Comparison of ENCODE assay signal across 1 cellular context in the genomic region with DNA sequence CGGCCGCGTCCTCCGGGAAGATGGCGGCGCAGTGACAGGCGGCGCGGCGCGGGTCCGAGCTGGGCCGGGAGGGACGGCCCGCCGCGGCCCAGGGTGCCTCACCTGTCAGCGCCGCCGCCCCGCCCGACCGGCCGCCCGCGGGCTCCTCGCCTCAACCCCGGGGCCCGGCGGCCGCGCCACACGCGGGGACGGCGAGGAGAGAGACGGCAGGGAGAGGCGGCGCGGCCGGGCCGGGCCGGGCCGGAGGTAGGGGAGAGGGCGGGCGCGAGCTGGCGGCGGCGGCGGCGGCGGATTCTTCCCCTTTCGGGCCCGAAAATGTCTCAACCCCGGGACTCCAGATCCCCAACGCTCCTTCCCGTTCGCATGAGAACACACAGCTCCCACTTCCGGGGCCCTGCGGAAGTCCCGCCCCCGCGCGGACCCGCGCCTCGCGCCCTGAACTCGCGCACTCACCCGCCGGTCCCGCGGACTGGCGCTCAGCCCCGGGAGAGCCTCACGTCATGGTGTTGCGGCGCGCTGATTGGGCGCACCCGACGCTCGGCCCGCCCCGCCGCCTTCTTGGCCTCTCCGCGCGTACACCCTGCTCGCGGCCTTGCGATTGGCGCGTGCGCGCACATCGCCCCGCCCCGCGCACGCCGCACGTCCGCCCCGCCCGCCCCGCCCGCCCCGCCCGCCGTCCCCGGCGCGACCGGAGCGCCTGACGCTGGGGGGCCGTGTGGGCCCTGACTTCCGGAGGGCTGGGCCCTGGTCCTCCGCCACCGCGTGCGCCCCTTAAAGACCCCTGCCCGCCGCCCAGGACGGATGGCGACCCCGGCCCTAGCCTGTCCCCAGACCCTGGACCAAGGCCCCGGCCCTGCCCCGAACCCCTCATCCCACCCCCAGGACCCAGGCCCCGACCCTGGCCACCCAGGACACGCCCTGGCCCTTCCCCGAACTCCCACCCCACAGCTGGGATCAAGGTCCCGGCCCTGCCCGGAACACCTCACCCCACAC.
TF ChIP-seq lines count a peak whose summit lies in the region.

A gene (minus strand): TSS at position 380 of the 993 bp plus-strand sequence. CDS start 45,984 bp downstream, outside the sequence.

TF ChIP-seq in HepG2, 621 proteins besides CTCF, POLR2A, EP300 and RAD21 (continued from another document and continues in another):
- TF ChIP-seq, protein P1, sequence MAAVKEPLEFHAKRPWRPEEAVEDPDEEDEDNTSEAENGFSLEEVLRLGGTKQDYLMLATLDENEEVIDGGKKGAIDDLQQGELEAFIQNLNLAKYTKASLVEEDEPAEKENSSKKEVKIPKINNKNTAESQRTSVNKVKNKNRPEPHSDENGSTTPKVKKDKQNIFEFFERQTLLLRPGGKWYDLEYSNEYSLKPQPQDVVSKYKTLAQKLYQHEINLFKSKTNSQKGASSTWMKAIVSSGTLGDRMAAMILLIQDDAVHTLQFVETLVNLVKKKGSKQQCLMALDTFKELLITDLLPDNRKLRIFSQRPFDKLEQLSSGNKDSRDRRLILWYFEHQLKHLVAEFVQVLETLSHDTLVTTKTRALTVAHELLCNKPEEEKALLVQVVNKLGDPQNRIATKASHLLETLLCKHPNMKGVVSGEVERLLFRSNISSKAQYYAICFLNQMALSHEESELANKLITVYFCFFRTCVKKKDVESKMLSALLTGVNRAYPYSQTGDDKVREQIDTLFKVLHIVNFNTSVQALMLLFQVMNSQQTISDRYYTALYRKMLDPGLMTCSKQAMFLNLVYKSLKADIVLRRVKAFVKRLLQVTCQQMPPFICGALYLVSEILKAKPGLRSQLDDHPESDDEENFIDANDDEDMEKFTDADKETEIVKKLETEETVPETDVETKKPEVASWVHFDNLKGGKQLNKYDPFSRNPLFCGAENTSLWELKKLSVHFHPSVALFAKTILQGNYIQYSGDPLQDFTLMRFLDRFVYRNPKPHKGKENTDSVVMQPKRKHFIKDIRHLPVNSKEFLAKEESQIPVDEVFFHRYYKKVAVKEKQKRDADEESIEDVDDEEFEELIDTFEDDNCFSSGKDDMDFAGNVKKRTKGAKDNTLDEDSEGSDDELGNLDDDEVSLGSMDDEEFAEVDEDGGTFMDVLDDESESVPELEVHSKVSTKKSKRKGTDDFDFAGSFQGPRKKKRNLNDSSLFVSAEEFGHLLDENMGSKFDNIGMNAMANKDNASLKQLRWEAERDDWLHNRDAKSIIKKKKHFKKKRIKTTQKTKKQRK (IDR thresholded peaks at IDR 0.05; ENCODE audit: low read length), result no peak
- no peak for TF ChIP-seq ZNF776 (CRISPR knock-in tag; IDR thresholded peaks at IDR 0.05)
- TF ChIP-seq, protein P2, sequence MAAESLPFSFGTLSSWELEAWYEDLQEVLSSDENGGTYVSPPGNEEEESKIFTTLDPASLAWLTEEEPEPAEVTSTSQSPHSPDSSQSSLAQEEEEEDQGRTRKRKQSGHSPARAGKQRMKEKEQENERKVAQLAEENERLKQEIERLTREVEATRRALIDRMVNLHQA (CRISPR knock-in tag; IDR thresholded peaks at IDR 0.05), result no peak
- TF ChIP-seq ZNF224 (CRISPR knock-in tag; IDR thresholded peaks at IDR 0.05), result no peak
- TF ChIP-seq ZNF317 (CRISPR knock-in tag; IDR thresholded peaks at IDR 0.05), result no peak
- TF ChIP-seq HNF4G (IDR thresholded peaks at IDR 0.05; ENCODE audit: borderline replicate concordance, low read depth, low read length), result no peak
- TF ChIP-seq HNF4G (CRISPR knock-in tag; IDR thresholded peaks at IDR 0.05; ENCODE audit: borderline replicate concordance, low read depth), result no peak
- no peak for TF ChIP-seq GATAD2A (CRISPR knock-in tag; IDR thresholded peaks at IDR 0.05)
- TF ChIP-seq, protein P3, sequence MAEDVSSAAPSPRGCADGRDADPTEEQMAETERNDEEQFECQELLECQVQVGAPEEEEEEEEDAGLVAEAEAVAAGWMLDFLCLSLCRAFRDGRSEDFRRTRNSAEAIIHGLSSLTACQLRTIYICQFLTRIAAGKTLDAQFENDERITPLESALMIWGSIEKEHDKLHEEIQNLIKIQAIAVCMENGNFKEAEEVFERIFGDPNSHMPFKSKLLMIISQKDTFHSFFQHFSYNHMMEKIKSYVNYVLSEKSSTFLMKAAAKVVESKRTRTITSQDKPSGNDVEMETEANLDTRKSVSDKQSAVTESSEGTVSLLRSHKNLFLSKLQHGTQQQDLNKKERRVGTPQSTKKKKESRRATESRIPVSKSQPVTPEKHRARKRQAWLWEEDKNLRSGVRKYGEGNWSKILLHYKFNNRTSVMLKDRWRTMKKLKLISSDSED (CRISPR knock-in tag; IDR thresholded peaks at IDR 0.05), result no peak
- no peak for TF ChIP-seq MED8 (CRISPR knock-in tag; IDR thresholded peaks at IDR 0.05; ENCODE audit: insufficient replicate concordance)
- TF ChIP-seq, protein P4, sequence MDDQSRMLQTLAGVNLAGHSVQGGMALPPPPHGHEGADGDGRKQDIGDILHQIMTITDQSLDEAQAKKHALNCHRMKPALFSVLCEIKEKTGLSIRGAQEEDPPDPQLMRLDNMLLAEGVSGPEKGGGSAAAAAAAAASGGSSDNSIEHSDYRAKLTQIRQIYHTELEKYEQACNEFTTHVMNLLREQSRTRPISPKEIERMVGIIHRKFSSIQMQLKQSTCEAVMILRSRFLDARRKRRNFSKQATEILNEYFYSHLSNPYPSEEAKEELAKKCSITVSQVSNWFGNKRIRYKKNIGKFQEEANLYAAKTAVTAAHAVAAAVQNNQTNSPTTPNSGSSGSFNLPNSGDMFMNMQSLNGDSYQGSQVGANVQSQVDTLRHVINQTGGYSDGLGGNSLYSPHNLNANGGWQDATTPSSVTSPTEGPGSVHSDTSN (CRISPR knock-in tag; IDR thresholded peaks at IDR 0.05; ENCODE audit: borderline replicate concordance), result no peak
- TF ChIP-seq, protein P5, sequence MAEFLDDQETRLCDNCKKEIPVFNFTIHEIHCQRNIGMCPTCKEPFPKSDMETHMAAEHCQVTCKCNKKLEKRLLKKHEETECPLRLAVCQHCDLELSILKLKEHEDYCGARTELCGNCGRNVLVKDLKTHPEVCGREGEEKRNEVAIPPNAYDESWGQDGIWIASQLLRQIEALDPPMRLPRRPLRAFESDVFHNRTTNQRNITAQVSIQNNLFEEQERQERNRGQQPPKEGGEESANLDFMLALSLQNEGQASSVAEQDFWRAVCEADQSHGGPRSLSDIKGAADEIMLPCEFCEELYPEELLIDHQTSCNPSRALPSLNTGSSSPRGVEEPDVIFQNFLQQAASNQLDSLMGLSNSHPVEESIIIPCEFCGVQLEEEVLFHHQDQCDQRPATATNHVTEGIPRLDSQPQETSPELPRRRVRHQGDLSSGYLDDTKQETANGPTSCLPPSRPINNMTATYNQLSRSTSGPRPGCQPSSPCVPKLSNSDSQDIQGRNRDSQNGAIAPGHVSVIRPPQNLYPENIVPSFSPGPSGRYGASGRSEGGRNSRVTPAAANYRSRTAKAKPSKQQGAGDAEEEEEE (CRISPR knock-in tag; IDR thresholded peaks at IDR 0.05; ENCODE audit: borderline replicate concordance), result no peak
- TF ChIP-seq ZNF878 (CRISPR knock-in tag; IDR thresholded peaks at IDR 0.05), result no peak
- TF ChIP-seq ZNF20 (CRISPR knock-in tag; IDR thresholded peaks at IDR 0.05), result no peak
- TF ChIP-seq FOXJ3 (CRISPR knock-in tag; IDR thresholded peaks at IDR 0.05; ENCODE audit: borderline replicate concordance), result no peak
- TF ChIP-seq ZNF562 (CRISPR knock-in tag; IDR thresholded peaks at IDR 0.05; ENCODE audit: borderline replicate concordance), result no peak
- no peak for TF ChIP-seq BORCS8-MEF2B (CRISPR knock-in tag; IDR thresholded peaks at IDR 0.05)
- no peak for TF ChIP-seq RAD51 (IDR thresholded peaks at IDR 0.05; ENCODE audit: borderline replicate concordance)
- no peak for TF ChIP-seq ETV6 (CRISPR knock-in tag; conservative IDR thresholded peaks at IDR 0.05)
- TF ChIP-seq CEBPG (CRISPR knock-in tag; IDR thresholded peaks at IDR 0.05), result no peak
- TF ChIP-seq HOXD1 (CRISPR knock-in tag; IDR thresholded peaks at IDR 0.05), result no peak
- no peak for TF ChIP-seq NR1H2 (CRISPR knock-in tag; IDR thresholded peaks at IDR 0.05; ENCODE audit: borderline replicate concordance, low read depth)
- no peak for TF ChIP-seq NAIF1 (CRISPR knock-in tag; IDR thresholded peaks at IDR 0.05; ENCODE audit: borderline replicate concordance)
- 0 out of 2 replicates have a peak, but pooled peaks have one; percentile 34 for TF ChIP-seq YEATS2 (CRISPR knock-in tag; IDR thresholded peaks at IDR 0.05; ENCODE audit: borderline replicate concordance)
- TF ChIP-seq, protein P6, sequence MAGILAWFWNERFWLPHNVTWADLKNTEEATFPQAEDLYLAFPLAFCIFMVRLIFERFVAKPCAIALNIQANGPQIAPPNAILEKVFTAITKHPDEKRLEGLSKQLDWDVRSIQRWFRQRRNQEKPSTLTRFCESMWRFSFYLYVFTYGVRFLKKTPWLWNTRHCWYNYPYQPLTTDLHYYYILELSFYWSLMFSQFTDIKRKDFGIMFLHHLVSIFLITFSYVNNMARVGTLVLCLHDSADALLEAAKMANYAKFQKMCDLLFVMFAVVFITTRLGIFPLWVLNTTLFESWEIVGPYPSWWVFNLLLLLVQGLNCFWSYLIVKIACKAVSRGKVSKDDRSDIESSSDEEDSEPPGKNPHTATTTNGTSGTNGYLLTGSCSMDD (CRISPR knock-in tag; IDR thresholded peaks at IDR 0.05), result no peak
- TF ChIP-seq, protein P7, sequence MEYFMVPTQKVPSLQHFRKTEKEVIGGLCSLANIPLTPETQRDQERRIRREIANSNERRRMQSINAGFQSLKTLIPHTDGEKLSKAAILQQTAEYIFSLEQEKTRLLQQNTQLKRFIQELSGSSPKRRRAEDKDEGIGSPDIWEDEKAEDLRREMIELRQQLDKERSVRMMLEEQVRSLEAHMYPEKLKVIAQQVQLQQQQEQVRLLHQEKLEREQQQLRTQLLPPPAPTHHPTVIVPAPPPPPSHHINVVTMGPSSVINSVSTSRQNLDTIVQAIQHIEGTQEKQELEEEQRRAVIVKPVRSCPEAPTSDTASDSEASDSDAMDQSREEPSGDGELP (IDR thresholded peaks at IDR 0.05; ENCODE audit: borderline replicate concordance, low read depth), result no peak; the same call in 1 of the 2 replicates
- TF ChIP-seq DNMT1 (CRISPR knock-in tag; IDR thresholded peaks at IDR 0.05), result no peak
- TF ChIP-seq ONECUT2 (CRISPR knock-in tag; IDR thresholded peaks at IDR 0.05), result no peak
- no peak for TF ChIP-seq ZNF143 (CRISPR knock-in tag; IDR thresholded peaks at IDR 0.05)
- no peak for TF ChIP-seq DPF2 (CRISPR knock-in tag; IDR thresholded peaks at IDR 0.05; ENCODE audit: borderline replicate concordance, low read depth)
- peak; percentile 87 for TF ChIP-seq RFXAP (CRISPR knock-in tag; IDR thresholded peaks at IDR 0.05; ENCODE audit: borderline replicate concordance)
- no peak for TF ChIP-seq ZFP37 (CRISPR knock-in tag; IDR thresholded peaks at IDR 0.05; ENCODE audit: borderline replicate concordance)
- TF ChIP-seq, protein P8, sequence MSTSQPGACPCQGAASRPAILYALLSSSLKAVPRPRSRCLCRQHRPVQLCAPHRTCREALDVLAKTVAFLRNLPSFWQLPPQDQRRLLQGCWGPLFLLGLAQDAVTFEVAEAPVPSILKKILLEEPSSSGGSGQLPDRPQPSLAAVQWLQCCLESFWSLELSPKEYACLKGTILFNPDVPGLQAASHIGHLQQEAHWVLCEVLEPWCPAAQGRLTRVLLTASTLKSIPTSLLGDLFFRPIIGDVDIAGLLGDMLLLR (CRISPR knock-in tag; IDR thresholded peaks at IDR 0.05), result no peak
- TF ChIP-seq, protein P9, sequence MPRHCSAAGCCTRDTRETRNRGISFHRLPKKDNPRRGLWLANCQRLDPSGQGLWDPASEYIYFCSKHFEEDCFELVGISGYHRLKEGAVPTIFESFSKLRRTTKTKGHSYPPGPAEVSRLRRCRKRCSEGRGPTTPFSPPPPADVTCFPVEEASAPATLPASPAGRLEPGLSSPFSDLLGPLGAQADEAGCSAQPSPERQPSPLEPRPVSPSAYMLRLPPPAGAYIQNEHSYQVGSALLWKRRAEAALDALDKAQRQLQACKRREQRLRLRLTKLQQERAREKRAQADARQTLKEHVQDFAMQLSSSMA (CRISPR knock-in tag; IDR thresholded peaks at IDR 0.05), result no peak
- no peak for TF ChIP-seq ZNF709 (CRISPR knock-in tag; IDR thresholded peaks at IDR 0.05)
- TF ChIP-seq FOXP1 (IDR thresholded peaks at IDR 0.05), result no peak
- no peak for TF ChIP-seq FOXP1 (CRISPR knock-in tag; IDR thresholded peaks at IDR 0.05)
- TF ChIP-seq ELF4 (CRISPR knock-in tag; IDR thresholded peaks at IDR 0.05; ENCODE audit: borderline replicate concordance), result no peak
- no peak for TF ChIP-seq ZNF619 (CRISPR knock-in tag; IDR thresholded peaks at IDR 0.05)
